Comparison of ENCODE assay signal across 22 cellular contexts in genomic region chr21:46173573-46173972, GRCh38. TPM values are rescaled to one million over a fixed set of nuclear protein-coding genes. Genes with fewer than 3 reads are reported as not detected.
DNase-seq lines count a peak whose midpoint lies in the region; ATAC-seq, FAIRE-seq and TF ChIP-seq lines count a peak whose summit lies in the region.
"Had no signal": no experiment of that assay in that cellular context is flagged by ENCODE, and none has a peak within 500 bp of the region (broad histone marks: within the 10 kb centered on the region; RNA-seq: fewer than 3 reads in every experiment).

No MANE protein-coding gene starts in this region.

- TF ChIP-seq CTCF in natural killer cell (IDR thresholded peaks at IDR 0.05) (no peak), kidney (IDR thresholded peaks at IDR 0.05; ENCODE audit: borderline replicate concordance, extremely low read depth, insufficient read depth) (no peak)

- POLR2A ChIA-PET in activated CD4-positive, alpha-beta T cell treated with anti-CD3 and anti-CD28 coated beads, Interleukin-2, amount 10 ng/mL, durations not matched to agents 7 days and 5 days (lab: Charles Lee), result no interaction called here

- H3K9me3 Mint-ChIP-seq in activated CD4-positive, alpha-beta T cell treated with anti-CD3 and anti-CD28 coated beads, Interleukin-2, amount 10 ng/mL, durations not matched to agents 7 days and 5 days, result peaks cover 28% of the 10 kb centered on the region
- H3K9me3 Mint-ChIP-seq in natural killer cell treated with Interleukin-12 subunit alpha and Interleukin-12 subunit beta and Interleukin-15 and Interleukin-18, amount 100 ng/mL, for 72 hours, result peaks cover 4% of the 10 kb centered on the region
- peaks cover 5 to 6% of the 10 kb centered on the region in 2 donors for H3K9me3 Mint-ChIP-seq in natural killer cell

- no peaks in the 10 kb centered on the region for H3K36me3 ChIP-seq in kidney (ENCODE audit: control insufficient read depth in 1 of 2, insufficient read depth in 2 of 2, low read length in 2 of 2)
- H3K36me3 ChIP-seq: BE2C, SJCRH30 had no signal

- H3K27ac Mint-ChIP-seq in activated CD4-positive, alpha-beta T cell treated with anti-CD3 and anti-CD28 coated beads, Interleukin-2, amount 10 ng/mL, durations not matched to agents 7 days and 5 days, result no peak overlapping the region
- no peak overlapping the region for H3K27ac Mint-ChIP-seq in natural killer cell treated with Interleukin-12 subunit alpha and Interleukin-12 subunit beta and Interleukin-15 and Interleukin-18, amount 100 ng/mL, for 72 hours
- H3K27ac Mint-ChIP-seq in natural killer cell, result no peak overlapping the region
- H3K27ac Mint-ChIP-seq: CD4-positive, alpha-beta memory T cell had no signal

- H3K4me3 ChIP-seq in kidney (ENCODE audit: low read length in 2 of 2), result no peak overlapping the region
- H3K4me3 ChIP-seq: SJCRH30 had no signal

- H3K9me3 ChIP-seq in kidney (ENCODE audit: control insufficient read depth in 1 of 2, low read length in 2 of 2), result no peaks in the 10 kb centered on the region
- H3K9me3 ChIP-seq: BE2C had no signal

- CTCF ChIA-PET in activated CD4-positive, alpha-beta T cell treated with anti-CD3 and anti-CD28 coated beads, Interleukin-2, amount 10 ng/mL, durations not matched to agents 7 days and 5 days (lab: Charles Lee), result interaction anchor here (1.0 kb wide), 1 partner anchor 30 kb away, joined by 3 read pairs; no protein-coding TSS in a partner anchor

- no peak for FAIRE-seq in kidney (lab: Jason Lieb, UNC)
- FAIRE-seq: HTR-8/SVneo had no signal

- intact Hi-C loops in natural killer cell (cut with micrococcal nuclease) (no loop called here), kidney (cut with DNase I) (no loop called here), sciatic nerve (cut with DNase I) (no loop called here)

- ATAC-seq in natural killer cell treated with Interleukin-12 subunit alpha and Interleukin-12 subunit beta and Interleukin-15 and Interleukin-18, amount 100 ng/mL, for 72 hours, result no peak
- ATAC-seq in natural killer cell (no peak), sciatic nerve (no peak), HG03469 (IDR thresholded peaks at IDR 0.05; ENCODE audit: unreplicated experiment) (no peak)

- H3K4me3 Mint-ChIP-seq in activated CD4-positive, alpha-beta T cell treated with anti-CD3 and anti-CD28 coated beads, Interleukin-2, amount 10 ng/mL, durations not matched to agents 7 days and 5 days, result no peak overlapping the region
- no peak overlapping the region for H3K4me3 Mint-ChIP-seq in natural killer cell treated with Interleukin-12 subunit alpha and Interleukin-12 subunit beta and Interleukin-15 and Interleukin-18, amount 100 ng/mL, for 72 hours
- no peak overlapping the region for H3K4me3 Mint-ChIP-seq in natural killer cell
- H3K4me3 Mint-ChIP-seq: CD4-positive, alpha-beta memory T cell had no signal

- H3K4me1 ChIP-seq in kidney (ENCODE audit: control insufficient read depth in 1 of 2, insufficient read depth in 1 of 2, low read depth in 1 of 2, low read length in 2 of 2), result no peaks in the 10 kb centered on the region
- H3K4me1 ChIP-seq: BE2C, SJCRH30 had no signal

- H3K36me3 Mint-ChIP-seq in activated CD4-positive, alpha-beta T cell treated with anti-CD3 and anti-CD28 coated beads, Interleukin-2, amount 10 ng/mL, durations not matched to agents 7 days and 5 days (ENCODE audit: low read depth), result peaks cover 2% of the 10 kb centered on the region
- H3K36me3 Mint-ChIP-seq in natural killer cell treated with Interleukin-12 subunit alpha and Interleukin-12 subunit beta and Interleukin-15 and Interleukin-18, amount 100 ng/mL, for 72 hours, result peaks cover 22% of the 10 kb centered on the region
- peaks cover 17% of the 10 kb centered on the region for H3K36me3 Mint-ChIP-seq in natural killer cell

- peak; percentile 3 for DNase-seq in activated CD4-positive, alpha-beta T cell treated with anti-CD3 and anti-CD28 coated beads for 1 hour
- no peak for DNase-seq in activated CD4-positive, alpha-beta T cell treated with anti-CD3 and anti-CD28 coated beads, Interleukin-2, amount 10 ng/mL, durations not matched to agents 7 days and 5 days
- DNase-seq in natural killer cell treated with Interleukin-12 subunit alpha and Interleukin-12 subunit beta and Interleukin-15 and Interleukin-18, amount 100 ng/mL, for 72 hours (ENCODE audit: low spot score), result peak; percentile 45
- DNase-seq in natural killer cell (no peak), kidney (peak; percentile 39), sciatic nerve (ENCODE audit: low spot score) (no peak)
- DNase-seq in stimulated activated CD4-positive, alpha-beta T cell treated with anti-CD3 and anti-CD28 coated beads, Interleukin-2, amount 100 ng/mL, for 48 hours, result no peak
- DNase-seq: 8988T; BE2C; Calu3; CD4-positive, alpha-beta memory T cell; DMS79 treated with DMSO at 0.1 percent for 48 hours; HCEC 1CT; NCI-H1105 treated with DMSO at 0.1 percent for 48 hours; NCI-H1930; NCI-H2171; NCI-H748 treated with DMSO at 0.1 percent for 48 hours; SJCRH30 had no signal

- peaks cover 23% of the 10 kb centered on the region for H3K27me3 Mint-ChIP-seq in activated CD4-positive, alpha-beta T cell treated with anti-CD3 and anti-CD28 coated beads, Interleukin-2, amount 10 ng/mL, durations not matched to agents 7 days and 5 days
- H3K27me3 Mint-ChIP-seq in natural killer cell treated with Interleukin-12 subunit alpha and Interleukin-12 subunit beta and Interleukin-15 and Interleukin-18, amount 100 ng/mL, for 72 hours, result peaks cover 6 to 31% of the 10 kb centered on the region in 2 donors
- H3K27me3 Mint-ChIP-seq in natural killer cell (ENCODE audit: low read depth in 2 of 2), result peaks cover 17 to 22% of the 10 kb centered on the region in 2 donors

- H3K9ac ChIP-seq in kidney (ENCODE audit: low read length in 2 of 2), result no peak overlapping the region

- no peak overlapping the region for H3K27ac ChIP-seq in kidney (ENCODE audit: low read depth in 2 of 2, low read length in 2 of 2)
- H3K27ac ChIP-seq: HL-60, RWPE1, SJCRH30 had no signal

- H3K4me1 Mint-ChIP-seq in activated CD4-positive, alpha-beta T cell treated with anti-CD3 and anti-CD28 coated beads, Interleukin-2, amount 10 ng/mL, durations not matched to agents 7 days and 5 days, result peaks cover 6% of the 10 kb centered on the region
- peaks cover 0 to 4% of the 10 kb centered on the region in 2 donors for H3K4me1 Mint-ChIP-seq in natural killer cell treated with Interleukin-12 subunit alpha and Interleukin-12 subunit beta and Interleukin-15 and Interleukin-18, amount 100 ng/mL, for 72 hours (ENCODE audit: low read depth in 2 of 2)
- peaks cover 5% of the 10 kb centered on the region in 2 donors for H3K4me1 Mint-ChIP-seq in natural killer cell

RNA-seq across cellular contexts. Expression of gene SPATC1L, which starts 10.7 kb away (rescaled TPM):
- total RNA-seq in activated CD4-positive, alpha-beta T cell treated with anti-CD3 and anti-CD28 coated beads, Interleukin-2, amount 10 ng/mL, durations not matched to agents 7 days and 5 days, result 1 to 10 TPM; 6.1 to 6.3 TPM
- total RNA-seq in natural killer cell treated with Interleukin-12 subunit alpha and Interleukin-12 subunit beta and Interleukin-15 and Interleukin-18, amount 100 ng/mL, for 72 hours, result 1 to 10 TPM in 1 of 2 donors, not detected in 1; 5.0 TPM
- total RNA-seq in natural killer cell (1 to 10 TPM in 2 of 3 donors, under 1 TPM in 1; 0.18 to 4.0 (median 2.7) TPM), kidney (8.7 TPM), sciatic nerve (9.9 TPM)
- 3.7 TPM for polyA plus RNA-seq in kidney (ENCODE audit: insufficient read depth, low read depth, low replicate concordance)

RNA-seq across cellular contexts. Expression of gene FTCD, which starts 18.2 kb away (rescaled TPM):
- not detected for total RNA-seq in activated CD4-positive, alpha-beta T cell treated with anti-CD3 and anti-CD28 coated beads, Interleukin-2, amount 10 ng/mL, durations not matched to agents 7 days and 5 days
- total RNA-seq in natural killer cell treated with Interleukin-12 subunit alpha and Interleukin-12 subunit beta and Interleukin-15 and Interleukin-18, amount 100 ng/mL, for 72 hours, result not detected
- total RNA-seq in natural killer cell, result under 1 TPM in 1 of 3 donors, not detected in 2; 0.34 TPM
- total RNA-seq in kidney, result 51.6 TPM
- polyA plus RNA-seq in kidney (ENCODE audit: insufficient read depth, low read depth, low replicate concordance), result 273 TPM
- total RNA-seq in sciatic nerve, result 2.9 TPM
- total RNA-seq: SJCRH30 had no signal
- polyA plus RNA-seq: CD4-positive, alpha-beta memory T cell had no signal

RNA-seq across cellular contexts. Expression of gene LSS, which starts 55.0 kb away (rescaled TPM):
- 10 to 100 TPM; 47.8 to 53.3 TPM for total RNA-seq in activated CD4-positive, alpha-beta T cell treated with anti-CD3 and anti-CD28 coated beads, Interleukin-2, amount 10 ng/mL, durations not matched to agents 7 days and 5 days
- total RNA-seq in natural killer cell treated with Interleukin-12 subunit alpha and Interleukin-12 subunit beta and Interleukin-15 and Interleukin-18, amount 100 ng/mL, for 72 hours, result 10 to 100 TPM; 32.6 to 54.4 TPM
- total RNA-seq in natural killer cell (10 to 100 TPM; 59.9 to 82.2 (median 62.7) TPM), kidney (24.6 TPM), sciatic nerve (111 TPM)
- polyA plus RNA-seq in kidney (ENCODE audit: insufficient read depth, low read depth, low replicate concordance), result 15.8 TPM

Comparison
In these comparisons a context has a peak if more than half of its experiments do, and no peak if none do; other contexts are left out.
1. DNase-seq: peak in activated CD4-positive, alpha-beta T cell treated with anti-CD3 and anti-CD28 coated beads for 1 hour (single experiment), natural killer cell treated with Interleukin-12 subunit alpha and Interleukin-12 subunit beta and Interleukin-15 and Interleukin-18, amount 100 ng/mL, for 72 hours (single experiment) and kidney (single experiment); none in activated CD4-positive, alpha-beta T cell treated with anti-CD3 and anti-CD28 coated beads, Interleukin-2, amount 10 ng/mL, durations not matched to agents 7 days and 5 days (single experiment), natural killer cell (single experiment), sciatic nerve (single experiment) and stimulated activated CD4-positive, alpha-beta T cell treated with anti-CD3 and anti-CD28 coated beads, Interleukin-2, amount 100 ng/mL, for 48 hours (0 of 2).
2. RNA of gene FTCD, which starts 18.2 kb away (total RNA-seq): 51.6 TPM in kidney (single experiment); 2.9 TPM in sciatic nerve (single experiment), not detected in natural killer cell treated with Interleukin-12 subunit alpha and Interleukin-12 subunit beta and Interleukin-15 and Interleukin-18, amount 100 ng/mL, for 72 hours, 0.34 TPM in natural killer cell and not detected in activated CD4-positive, alpha-beta T cell treated with anti-CD3 and anti-CD28 coated beads, Interleukin-2, amount 10 ng/mL, durations not matched to agents 7 days and 5 days; every median in the first group is over 10 times any median in the second.